ENCODE assay signal across 20 cellular contexts in the genomic region with DNA sequence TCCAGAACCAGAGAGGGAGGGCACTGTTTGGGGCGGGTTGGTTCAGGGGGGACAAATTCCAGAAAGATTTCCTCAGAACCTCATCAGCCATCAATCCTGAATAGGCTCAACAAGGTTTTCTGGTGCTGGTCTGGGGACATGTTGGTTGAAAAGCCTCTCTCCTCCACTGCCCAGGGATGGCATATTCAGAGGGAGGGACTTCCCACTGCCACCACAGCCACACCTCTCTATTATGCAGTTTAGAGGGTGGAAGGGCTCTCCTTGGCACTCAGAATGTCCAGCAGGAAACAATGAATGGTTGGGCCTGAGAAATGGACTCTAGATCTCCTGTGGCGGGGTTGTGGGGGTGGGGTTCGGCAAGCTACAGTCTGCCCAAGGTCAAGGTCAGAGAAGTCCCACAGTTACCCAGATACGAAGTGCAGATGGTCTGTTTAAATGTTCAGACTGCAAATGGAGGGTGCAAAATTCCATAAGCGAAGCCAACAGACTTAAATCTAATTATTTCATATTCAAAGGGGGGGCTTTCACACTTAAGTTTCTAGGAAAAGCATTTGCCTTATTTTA.
DNase-seq lines count a peak whose midpoint lies in the region; ATAC-seq lines count a peak whose summit lies in the region.
"Had no signal": no experiment of that assay in that cellular context is flagged by ENCODE, and none has a peak within 500 bp of the region (broad histone marks: within the 10 kb centered on the region; RNA-seq: fewer than 3 reads in every experiment).

No MANE protein-coding gene starts in this region.

- no peak overlapping the region for H3K4me3 Mint-ChIP-seq in T-helper 1 cell treated with Interleukin-12 subunit alpha and Interleukin-12 subunit beta and Interleukin-4 antibody, amounts not matched to agents 30 μg/mL and 1 μg/mL, for 36 hours
- H3K4me3 Mint-ChIP-seq in stimulated activated naive CD8-positive, alpha-beta T cell treated with anti-CD3 and anti-CD28 coated beads, Interleukin-15, Interleukin-2, amounts not matched to agents 100 ng/mL and 50 ng/mL, for 24 hours = peak overlapping the region; percentile 42
- H3K4me3 Mint-ChIP-seq in activated naive CD8-positive, alpha-beta T cell treated with anti-CD3 and anti-CD28 coated beads, Interleukin-2, amount 10 ng/mL, durations not matched to agents 7 days and 5 days = peak overlapping the region; percentile 15
- peak overlapping the region; percentile 53 to 69 for H3K4me3 Mint-ChIP-seq in stimulated activated naive CD8-positive, alpha-beta T cell treated with anti-CD3 and anti-CD28 coated beads, Interleukin-15, amount 100 ng/mL, for 72 hours
- H3K4me3 Mint-ChIP-seq: activated T-cell treated with anti-CD3 and anti-CD28 coated beads, Interleukin-2, amount 50 U/mL, for 4 hours; central memory CD8-positive, alpha-beta T cell had no signal

- no peaks in the 10 kb centered on the region for H3K9me3 Mint-ChIP-seq in T-helper 1 cell treated with Interleukin-12 subunit alpha and Interleukin-12 subunit beta and Interleukin-4 antibody, amounts not matched to agents 30 μg/mL and 1 μg/mL, for 36 hours
- no peaks in the 10 kb centered on the region for H3K9me3 Mint-ChIP-seq in stimulated activated naive CD8-positive, alpha-beta T cell treated with anti-CD3 and anti-CD28 coated beads, Interleukin-15, Interleukin-2, amounts not matched to agents 100 ng/mL and 50 ng/mL, for 24 hours
- H3K9me3 Mint-ChIP-seq in activated naive CD8-positive, alpha-beta T cell treated with anti-CD3 and anti-CD28 coated beads, Interleukin-2, amount 10 ng/mL, durations not matched to agents 7 days and 5 days = no peaks in the 10 kb centered on the region
- H3K9me3 Mint-ChIP-seq in stimulated activated naive CD8-positive, alpha-beta T cell treated with anti-CD3 and anti-CD28 coated beads, Interleukin-15, amount 100 ng/mL, for 72 hours = no peaks in the 10 kb centered on the region
- H3K9me3 Mint-ChIP-seq: activated T-cell treated with anti-CD3 and anti-CD28 coated beads, Interleukin-2, amount 50 U/mL, for 4 hours; central memory CD8-positive, alpha-beta T cell had no signal

- DNase-seq in T-helper 1 cell (no peak), NCI-H82 (lab: John Stamatoyannopoulos, UW) (no peak)
- no peak for DNase-seq in stimulated activated naive CD8-positive, alpha-beta T cell treated with anti-CD3 and anti-CD28 coated beads, Interleukin-15, Interleukin-2, amounts not matched to agents 100 U/mL and 50 U/mL, for 24 hours
- no peak for DNase-seq in activated naive CD8-positive, alpha-beta T cell treated with anti-CD3 and anti-CD28 coated beads, Interleukin-2, amount 10 ng/mL, durations not matched to agents 7 days and 5 days
- DNase-seq in stimulated activated naive CD8-positive, alpha-beta T cell treated with anti-CD3 and anti-CD28 coated beads, Interleukin-15, amount 100 ng/mL, for 72 hours = no peak
- no peak for DNase-seq in stimulated activated naive CD4-positive, alpha-beta T cell treated with Interleukin-2 at 50 U/mL for 16 hours (lab: John Stamatoyannopoulos, UW)
- DNase-seq: activated CD4-positive, CD25-positive, alpha-beta regulatory T cell treated with anti-CD3 and anti-CD28 coated beads, Interleukin-2, amount 50 U/mL, for 72 hours; activated T-cell treated with anti-CD3 and anti-CD28 coated beads, Interleukin-2, amount 50 U/mL, for 4 hours; left lung; mesenchymal stem cell; NCI-H1048; NCI-H1930; NCI-H510A treated with DMSO at 0.1 percent for 48 hours; OCI-M1; posterior cingulate gyrus; stomach had no signal

- H3K36me3 Mint-ChIP-seq in T-helper 1 cell treated with Interleukin-12 subunit alpha and Interleukin-12 subunit beta and Interleukin-4 antibody, amounts not matched to agents 30 μg/mL and 1 μg/mL, for 36 hours (ENCODE audit: low read depth) = peaks cover 46% of the 10 kb centered on the region
- H3K36me3 Mint-ChIP-seq in stimulated activated naive CD8-positive, alpha-beta T cell treated with anti-CD3 and anti-CD28 coated beads, Interleukin-15, Interleukin-2, amounts not matched to agents 100 ng/mL and 50 ng/mL, for 24 hours (ENCODE audit: low read depth) = peaks cover 15% of the 10 kb centered on the region
- peaks cover 59% of the 10 kb centered on the region for H3K36me3 Mint-ChIP-seq in activated naive CD8-positive, alpha-beta T cell treated with anti-CD3 and anti-CD28 coated beads, Interleukin-2, amount 10 ng/mL, durations not matched to agents 7 days and 5 days

- POLR2A ChIA-PET in activated naive CD8-positive, alpha-beta T cell treated with anti-CD3 and anti-CD28 coated beads, Interleukin-2, amount 10 ng/mL, durations not matched to agents 7 days and 5 days (lab: Charles Lee) = interaction anchor here (1.5 to 2.8 kb wide), 2 partner anchors 17 to 75 kb away, joined by 3 to 6 read pairs; no protein-coding TSS in a partner anchor

- no peaks in the 10 kb centered on the region for H3K27me3 Mint-ChIP-seq in T-helper 1 cell treated with Interleukin-12 subunit alpha and Interleukin-12 subunit beta and Interleukin-4 antibody, amounts not matched to agents 30 μg/mL and 1 μg/mL, for 36 hours (ENCODE audit: low read depth)
- no peaks in the 10 kb centered on the region for H3K27me3 Mint-ChIP-seq in stimulated activated naive CD8-positive, alpha-beta T cell treated with anti-CD3 and anti-CD28 coated beads, Interleukin-15, Interleukin-2, amounts not matched to agents 100 ng/mL and 50 ng/mL, for 24 hours
- no peaks in the 10 kb centered on the region for H3K27me3 Mint-ChIP-seq in activated naive CD8-positive, alpha-beta T cell treated with anti-CD3 and anti-CD28 coated beads, Interleukin-2, amount 10 ng/mL, durations not matched to agents 7 days and 5 days
- H3K27me3 Mint-ChIP-seq in stimulated activated naive CD8-positive, alpha-beta T cell treated with anti-CD3 and anti-CD28 coated beads, Interleukin-15, amount 100 ng/mL, for 72 hours = no peaks in the 10 kb centered on the region

- H3K27ac Mint-ChIP-seq in T-helper 1 cell treated with Interleukin-12 subunit alpha and Interleukin-12 subunit beta and Interleukin-4 antibody, amounts not matched to agents 30 μg/mL and 1 μg/mL, for 36 hours = peak overlapping the region; percentile 64
- H3K27ac Mint-ChIP-seq in stimulated activated naive CD8-positive, alpha-beta T cell treated with anti-CD3 and anti-CD28 coated beads, Interleukin-15, Interleukin-2, amounts not matched to agents 100 ng/mL and 50 ng/mL, for 24 hours = peak overlapping the region; percentile 86
- peak overlapping the region; percentile 79 for H3K27ac Mint-ChIP-seq in activated naive CD8-positive, alpha-beta T cell treated with anti-CD3 and anti-CD28 coated beads, Interleukin-2, amount 10 ng/mL, durations not matched to agents 7 days and 5 days
- H3K27ac Mint-ChIP-seq in stimulated activated naive CD8-positive, alpha-beta T cell treated with anti-CD3 and anti-CD28 coated beads, Interleukin-15, amount 100 ng/mL, for 72 hours = peak overlapping the region; percentile 55 to 81

- peaks cover 76% of the 10 kb centered on the region for H3K4me1 Mint-ChIP-seq in T-helper 1 cell treated with Interleukin-12 subunit alpha and Interleukin-12 subunit beta and Interleukin-4 antibody, amounts not matched to agents 30 μg/mL and 1 μg/mL, for 36 hours (ENCODE audit: low read depth)
- peaks cover 97% of the 10 kb centered on the region for H3K4me1 Mint-ChIP-seq in stimulated activated naive CD8-positive, alpha-beta T cell treated with anti-CD3 and anti-CD28 coated beads, Interleukin-15, Interleukin-2, amounts not matched to agents 100 ng/mL and 50 ng/mL, for 24 hours (ENCODE audit: low read depth)
- peaks cover 87% of the 10 kb centered on the region for H3K4me1 Mint-ChIP-seq in activated naive CD8-positive, alpha-beta T cell treated with anti-CD3 and anti-CD28 coated beads, Interleukin-2, amount 10 ng/mL, durations not matched to agents 7 days and 5 days
- peaks cover 99% of the 10 kb centered on the region for H3K4me1 Mint-ChIP-seq in stimulated activated naive CD8-positive, alpha-beta T cell treated with anti-CD3 and anti-CD28 coated beads, Interleukin-15, amount 100 ng/mL, for 72 hours

- ATAC-seq in stimulated activated naive CD8-positive, alpha-beta T cell treated with anti-CD3 and anti-CD28 coated beads, Interleukin-15, Interleukin-2, amounts not matched to agents 100 U/mL and 50 U/mL, for 24 hours = no peak
- no peak for ATAC-seq in activated naive CD8-positive, alpha-beta T cell treated with anti-CD3 and anti-CD28 coated beads, Interleukin-2, amount 10 ng/mL, durations not matched to agents 7 days and 5 days (ENCODE audit: low read depth)
- ATAC-seq in stimulated activated naive CD8-positive, alpha-beta T cell treated with anti-CD3 and anti-CD28 coated beads, Interleukin-15, amount 100 ng/mL, for 72 hours = peak; percentile 64
- ATAC-seq: activated T-cell treated with anti-CD3 and anti-CD28 coated beads, Interleukin-2, amount 50 U/mL, for 4 hours; esophagus mucosa; left lung had no signal
